Comparison of ENCODE assay signal across 1 cellular context in genomic region chr4:29199025-29199424, GRCh38.
TF ChIP-seq lines count a peak whose summit lies in the region.

No MANE protein-coding gene starts in this region.

TF ChIP-seq in K562, 482 proteins besides CTCF, POLR2A, EP300 and RAD21 (continued from another document):
- TF ChIP-seq E2F5 (CRISPR knock-in tag; IDR thresholded peaks at IDR 0.05) = no peak
